In the genomic region with DNA sequence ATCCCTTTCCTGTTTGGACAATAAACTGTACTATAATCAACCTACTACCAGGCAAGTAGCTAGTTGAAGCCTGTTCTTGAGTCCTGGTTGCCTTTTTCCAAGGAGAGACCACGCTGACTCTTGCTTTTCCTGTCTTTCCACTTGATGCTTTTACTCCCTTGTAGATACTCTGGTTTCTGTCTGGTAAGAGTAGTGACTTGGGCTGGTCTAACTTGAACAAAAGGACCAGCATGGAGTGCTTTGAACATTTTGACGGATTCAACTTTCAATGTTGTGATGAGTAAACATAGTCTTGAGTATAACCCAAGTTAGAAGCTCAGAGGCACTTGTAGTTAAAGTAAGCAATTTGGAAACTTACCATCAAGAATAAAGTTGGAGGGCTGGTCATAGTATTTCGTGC, we compare ENCODE assay signal across 29 cellular contexts.
"Had no signal": no experiment of that assay in that cellular context is flagged by ENCODE, and none has a peak within 500 bp of the region (broad histone marks: within the 10 kb centered on the region; RNA-seq: fewer than 3 reads in every experiment).

No MANE protein-coding gene starts in this region.

- H3K9me3 ChIP-seq: ascending aorta, esophagus muscularis mucosa, gastrocnemius medialis, heart right ventricle had no signal

- DNase-seq: activated CD4-positive, alpha-beta T cell treated with anti-CD3 and anti-CD28 coated beads for 36 hours; activated CD4-positive, alpha-beta T cell treated with anti-CD3 and anti-CD28 coated beads, Interleukin-2, amount 10 ng/mL, durations not matched to agents 7 days and 5 days; activated CD4-positive, alpha-beta T cell treated with anti-CD3 and anti-CD28 coated beads, Interleukin-2, amount 50 U/mL, for 48 hours; activated CD4-positive, CD25-positive, alpha-beta regulatory T cell; activated CD4-positive, CD25-positive, alpha-beta regulatory T cell treated with anti-CD3 and anti-CD28 coated beads, Interleukin-2, amount 50 U/mL, for 72 hours; activated CD8-positive, alpha-beta memory T cell treated with anti-CD3 and anti-CD28 coated beads for 24 hours; activated CD8-positive, alpha-beta T cell treated with anti-CD3 and anti-CD28 coated beads for 36 hours; activated effector memory CD4-positive, alpha-beta T cell treated with Interleukin-2 at 50 U/mL for 16 hours; activated gamma-delta T cell treated with Interleukin-2 at 50 U/mL for 16 hours; activated naive CD4-positive, alpha-beta T cell treated with anti-CD3 and anti-CD28 coated beads, Interleukin-2, amount 50 U/mL, for 16 hours; activated naive CD4-positive, alpha-beta T cell treated with Interleukin-2 at 50 U/mL for 16 hours; activated T-cell treated with anti-CD3 and anti-CD28 coated beads, Interleukin-2, amount 50 U/mL, for 4 hours; dorsolateral prefrontal cortex; effector memory CD4-positive, alpha-beta T cell; endodermal cell; erythroblast; foreskin keratinocyte; gastrocnemius medialis; heart right ventricle; T-helper 2 cell had no signal

- H3K27ac Mint-ChIP-seq: activated CD4-positive, alpha-beta T cell treated with anti-CD3 and anti-CD28 coated beads for 36 hours; activated CD4-positive, alpha-beta T cell treated with anti-CD3 and anti-CD28 coated beads, Interleukin-2, amount 10 ng/mL, durations not matched to agents 7 days and 5 days; activated CD8-positive, alpha-beta T cell treated with anti-CD3 and anti-CD28 coated beads for 36 hours; activated naive CD8-positive, alpha-beta T cell; activated T-helper 17 cell treated with anti-CD3 and anti-CD28 coated beads, Interleukin-2, amount 50 U/mL, for 72 hours; brain; dendritic cell treated with granulocyte-macrophage colony-stimulating factor and Interleukin-4, amounts not matched to agents 40 ng/mL and 50 ng/mL, for 4 days; endodermal cell had no signal

- H3K27ac ChIP-seq: ascending aorta, coronary artery, dorsolateral prefrontal cortex, esophagus muscularis mucosa, foreskin keratinocyte, gastrocnemius medialis, heart right ventricle, hepatocyte had no signal

- H3K9me3 Mint-ChIP-seq: activated CD4-positive, alpha-beta T cell treated with anti-CD3 and anti-CD28 coated beads, Interleukin-2, amount 10 ng/mL, durations not matched to agents 7 days and 5 days; activated CD8-positive, alpha-beta T cell treated with anti-CD3 and anti-CD28 coated beads for 36 hours; activated T-cell treated with anti-CD3 and anti-CD28 coated beads, Interleukin-2, amount 50 U/mL, for 4 hours; activated T-helper 17 cell treated with anti-CD3 and anti-CD28 coated beads, Interleukin-2, amount 50 U/mL, for 72 hours; brain; central memory CD8-positive, alpha-beta T cell; dendritic cell treated with granulocyte-macrophage colony-stimulating factor and Interleukin-4, amounts not matched to agents 40 ng/mL and 50 ng/mL, for 4 days; endodermal cell had no signal

- ATAC-seq: activated CD4-positive, alpha-beta T cell treated with anti-CD3 and anti-CD28 coated beads for 36 hours; activated CD8-positive, alpha-beta T cell treated with anti-CD3 and anti-CD28 coated beads for 36 hours; activated T-cell treated with anti-CD3 and anti-CD28 coated beads, Interleukin-2, amount 50 U/mL, for 4 hours; activated T-helper 17 cell treated with anti-CD3 and anti-CD28 coated beads, Interleukin-2, amount 50 U/mL, for 72 hours; foreskin keratinocyte; gastrocnemius medialis; heart right ventricle had no signal

- H3K4me3 Mint-ChIP-seq: activated CD4-positive, alpha-beta T cell treated with anti-CD3 and anti-CD28 coated beads for 36 hours; activated CD4-positive, alpha-beta T cell treated with anti-CD3 and anti-CD28 coated beads, Interleukin-2, amount 10 ng/mL, durations not matched to agents 7 days and 5 days; activated CD8-positive, alpha-beta T cell treated with anti-CD3 and anti-CD28 coated beads for 36 hours; activated naive CD8-positive, alpha-beta T cell; activated T-cell treated with anti-CD3 and anti-CD28 coated beads, Interleukin-2, amount 50 U/mL, for 4 hours; activated T-helper 17 cell treated with anti-CD3 and anti-CD28 coated beads, Interleukin-2, amount 50 U/mL, for 72 hours; brain; central memory CD8-positive, alpha-beta T cell; dendritic cell treated with granulocyte-macrophage colony-stimulating factor and Interleukin-4, amounts not matched to agents 40 ng/mL and 50 ng/mL, for 4 days; endodermal cell had no signal

- H3K36me3 Mint-ChIP-seq: activated naive CD8-positive, alpha-beta T cell; brain had no signal

- H3K27me3 ChIP-seq: ascending aorta, esophagus muscularis mucosa, gastrocnemius medialis, hepatocyte had no signal

- H3K36me3 ChIP-seq: ascending aorta, esophagus muscularis mucosa, gastrocnemius medialis, heart right ventricle had no signal

- H3K4me1 ChIP-seq: ascending aorta, foreskin keratinocyte, gastrocnemius medialis, heart right ventricle had no signal

- H3K4me3 ChIP-seq: ascending aorta, coronary artery, dorsolateral prefrontal cortex, esophagus muscularis mucosa, gastrocnemius medialis, heart right ventricle, hepatocyte had no signal

- H3K4me1 Mint-ChIP-seq: activated CD4-positive, alpha-beta T cell treated with anti-CD3 and anti-CD28 coated beads for 36 hours; activated T-helper 17 cell treated with anti-CD3 and anti-CD28 coated beads, Interleukin-2, amount 50 U/mL, for 72 hours; central memory CD8-positive, alpha-beta T cell; endodermal cell had no signal
